In the genomic region with DNA sequence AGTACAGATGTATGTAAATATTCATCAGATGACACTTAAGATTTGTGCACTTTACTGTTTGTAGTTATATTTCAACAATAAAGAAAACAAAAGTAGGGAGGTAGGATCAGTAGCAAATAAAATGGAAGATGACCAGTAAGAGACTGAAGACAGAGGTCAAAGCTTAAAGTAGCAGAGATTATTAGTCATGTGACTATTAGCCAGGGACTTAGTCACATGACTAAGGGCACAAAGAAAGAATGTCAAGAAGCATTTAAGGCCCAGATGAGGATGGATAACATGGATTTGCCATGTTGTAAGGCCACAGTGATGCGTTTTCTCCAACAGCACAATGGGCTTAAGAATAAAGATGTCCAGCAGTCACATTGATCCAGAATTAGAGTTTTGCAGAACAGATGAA, we compare ENCODE assay signal across 27 cellular contexts.
"Had no signal": no experiment of that assay in that cellular context is flagged by ENCODE, and none has a peak within 500 bp of the region (broad histone marks: within the 10 kb centered on the region; RNA-seq: fewer than 3 reads in every experiment).

No MANE protein-coding gene starts in this region.

- DNase-seq: colonic mucosa; cortex of kidney; effector CD8-positive, alpha-beta T cell; effector memory CD8-positive, alpha-beta T cell; endodermal cell; erythroblast; esophagus squamous epithelium; foreskin fibroblast; foreskin melanocyte; gastrocnemius medialis; glutamatergic neuron; head of caudate nucleus; heart right ventricle; hippocampal formation; left cardiac atrium; left lung; left ventricle myocardium superior; lower lobe of right lung; mesenchymal stem cell; mucosa of descending colon had no signal

- H3K4me3 ChIP-seq: colonic mucosa, esophagus squamous epithelium, gastrocnemius medialis, heart right ventricle, left lung, lower lobe of right lung, mucosa of descending colon had no signal

- H3K27ac ChIP-seq: colonic mucosa, epithelial cell of prostate, esophagus squamous epithelium, gastrocnemius medialis, heart right ventricle, left lung, lower lobe of right lung had no signal

- H3K27ac Mint-ChIP-seq: dendritic cell treated with granulocyte-macrophage colony-stimulating factor and Interleukin-4, amounts not matched to agents 40 ng/mL and 50 ng/mL, for 4 days; effector memory CD8-positive, alpha-beta T cell; endodermal cell; mesothelial cell of epicardium had no signal

- FAIRE-seq: endometrium, islet of Langerhans, keratinocyte had no signal

- H3K9me3 ChIP-seq: colonic mucosa, esophagus squamous epithelium, gastrocnemius medialis, left lung, lower lobe of right lung, mucosa of descending colon had no signal

- H3K9me3 Mint-ChIP-seq: dendritic cell treated with granulocyte-macrophage colony-stimulating factor and Interleukin-4, amounts not matched to agents 40 ng/mL and 50 ng/mL, for 4 days; effector memory CD8-positive, alpha-beta T cell had no signal

- H3K36me3 ChIP-seq: colonic mucosa, esophagus squamous epithelium, gastrocnemius medialis, heart right ventricle, left lung, lower lobe of right lung had no signal

- H3K27me3 ChIP-seq: esophagus squamous epithelium had no signal

- H3K4me3 Mint-ChIP-seq: dendritic cell treated with granulocyte-macrophage colony-stimulating factor and Interleukin-4, amounts not matched to agents 40 ng/mL and 50 ng/mL, for 4 days; effector memory CD8-positive, alpha-beta T cell; endodermal cell; mesothelial cell of epicardium had no signal

- H3K4me1 ChIP-seq: colonic mucosa, lower lobe of right lung had no signal

- ATAC-seq: effector memory CD8-positive, alpha-beta T cell; esophagus mucosa; gastrocnemius medialis; heart right ventricle; left cardiac atrium; left lung; left ventricle myocardium superior; lower lobe of right lung; mucosa of descending colon had no signal
